In genomic region chr22:21736084-21736642, GRCh38 we compare ENCODE assay signal across 8 cellular contexts. TPM values are rescaled to one million over a fixed set of nuclear protein-coding genes. Genes with fewer than 3 reads are reported as not detected.
DNase-seq lines count a peak whose midpoint lies in the region; FAIRE-seq and TF ChIP-seq lines count a peak whose summit lies in the region.

No MANE protein-coding gene starts in this region.

- no peak for DNase-seq in GM12891 (ENCODE audit: insufficient read length, low spot score)
- DNase-seq in Peyer's patch, result no peak
- no peak for DNase-seq in fibroblast of villous mesenchyme (ENCODE audit: low read depth)
- DNase-seq in retinal pigment epithelial cell (ENCODE audit: low read depth), result no peak
- DNase-seq in RPMI8226, result no peak
- no peak for DNase-seq in activated gamma-delta T cell treated with Interleukin-2 at 50 U/mL for 16 hours
- no peak for DNase-seq in NCI-H1048 (lab: John Stamatoyannopoulos, UW)
- DNase-seq in HFFc6, result no peak

- H3K4me3 ChIP-seq in Peyer's patch (peak overlapping the region; percentile 48 to 86 (median 76)), fibroblast of villous mesenchyme (ENCODE audit: low read depth, low read length) (peak overlapping the region; percentile 54), retinal pigment epithelial cell (ENCODE audit: low read length) (peak overlapping the region; percentile 36)

- TF ChIP-seq CTCF in Peyer's patch (IDR thresholded peaks at IDR 0.05), result no peak
- TF ChIP-seq CTCF in fibroblast of villous mesenchyme (IDR thresholded peaks at IDR 0.05; ENCODE audit: insufficient read depth, low read depth, low read length), result no peak
- TF ChIP-seq CTCF in retinal pigment epithelial cell (conservative IDR thresholded peaks at IDR 0.05; ENCODE audit: low read depth, low read length), result no peak
- TF ChIP-seq CTCF in HFFc6 (IDR thresholded peaks at IDR 0.05), result no peak

- peaks cover 0 to 10% (median 3%) of the 10 kb centered on the region in 4 donors for H3K4me1 ChIP-seq in Peyer's patch

- H3K36me3 ChIP-seq in Peyer's patch, result no peaks in the 10 kb centered on the region

- no peaks in the 10 kb centered on the region for H3K27me3 ChIP-seq in Peyer's patch

- H3K27ac ChIP-seq in Peyer's patch, result peak overlapping the region; percentile 17 to 89 (median 70)

- H3K27ac Mint-ChIP-seq in HFFc6, result no peak overlapping the region

- peaks cover 23% of the 10 kb centered on the region for H3K27me3 Mint-ChIP-seq in HFFc6 (ENCODE audit: insufficient read depth)

- H3K36me3 Mint-ChIP-seq in HFFc6 (ENCODE audit: low read depth), result no peaks in the 10 kb centered on the region

- H3K9me3 Mint-ChIP-seq in HFFc6, result no peaks in the 10 kb centered on the region

- no peaks in the 10 kb centered on the region for H3K9me3 ChIP-seq in Peyer's patch

- no peak overlapping the region for H3K4me3 Mint-ChIP-seq in HFFc6

- peak; percentile 48 for FAIRE-seq in GM12891 (lab: Jason Lieb, UNC)

- H3K4me1 Mint-ChIP-seq in HFFc6 (ENCODE audit: low read depth), result peaks cover 9% of the 10 kb centered on the region

- TF ChIP-seq POLR2A in GM12891 (IDR thresholded peaks at IDR 0.05; ENCODE audit: low read depth, low read length) (no peak), Peyer's patch (IDR thresholded peaks at IDR 0.05) (no peak)

TF ChIP-seq in GM12891, 5 proteins besides CTCF, POLR2A, EP300 and RAD21:
- TF ChIP-seq TAF1 (IDR thresholded peaks at IDR 0.05; ENCODE audit: low read depth, low read length) (no peak), SPI1 (IDR thresholded peaks at IDR 0.05; ENCODE audit: low read depth, low read length) (no peak), POLR2AphosphoS5 (IDR thresholded peaks at IDR 0.05; ENCODE audit: low read depth, low read length) (no peak), PAX5 (IDR thresholded peaks at IDR 0.05; ENCODE audit: insufficient read depth, low read length, severe bottlenecking) (no peak), POU2F2 (IDR thresholded peaks at IDR 0.05; ENCODE audit: low read depth, low read length) (no peak)

RNA-seq across cellular contexts. Expression of gene YPEL1, which starts 0.6 kb away (rescaled TPM):
- 0.44 TPM for polyA plus RNA-seq in GM12891 (2012; ENCODE audit: low read depth, missing spikeins)
- total RNA-seq in Peyer's patch (1 to 10 TPM; 3.3 to 4.8 (median 3.4) TPM), fibroblast of villous mesenchyme (under 0.01 TPM in 2 replicates)
- under 1 TPM in 5 of 6 experiments, not detected in 1; 0.17 to 0.38 (median 0.20) TPM for total RNA-seq in HFFc6 (2021; fragmentation: NEBNext Ultra II Directional; extraction: Animal tissue kit (Norgen Biotek cat#: 25700))
